Comparison of ENCODE assay signal across 27 cellular contexts in genomic region chr6:77313595-77313994, GRCh38.
"Had no signal": no experiment of that assay in that cellular context is flagged by ENCODE, and none has a peak within 500 bp of the region (broad histone marks: within the 10 kb centered on the region; RNA-seq: fewer than 3 reads in every experiment).

No MANE protein-coding gene starts in this region.

- H3K27ac ChIP-seq: Peyer's patch, SJSA1 had no signal

- H3K9me3 ChIP-seq: MG63, Peyer's patch, SJSA1 had no signal

- H3K4me1 ChIP-seq: Peyer's patch, SJSA1 had no signal

- H3K27me3 ChIP-seq: MG63, Peyer's patch, SJSA1 had no signal

- DNase-seq: activated CD4-positive, alpha-beta T cell treated with anti-CD3 and anti-CD28 coated beads, Interleukin-2, amount 10 ng/mL, durations not matched to agents 24 days and 14 days; activated CD4-positive, alpha-beta T cell treated with anti-CD3 and anti-CD28 coated beads, Interleukin-2, amount 50 U/mL, for 48 hours; activated CD8-positive, alpha-beta T cell treated with anti-CD3 and anti-CD28 coated beads, Interleukin-2, amount 10 ng/mL, durations not matched to agents 7 days and 5 days; activated gamma-delta T cell; activated naive CD4-positive, alpha-beta T cell treated with Interleukin-2 at 50 U/mL for 16 hours; activated naive CD8-positive, alpha-beta T cell treated with anti-CD3 and anti-CD28 coated beads, Interleukin-2, amount 10 ng/mL, durations not matched to agents 7 days and 5 days; activated T-cell treated with anti-CD3 and anti-CD28 coated beads, Interleukin-2, amount 50 U/mL, for 24 hours; caudate nucleus; cerebellar nuclear complex; Karpas-422; MG63; NCI-H1048; NCI-H1105 treated with DMSO at 0.1 percent for 48 hours; NCI-H1436; NCI-H1694; NCI-H1930; NCI-H2081 treated with DMSO at 0.1 percent for 48 hours; NCI-H345; NCI-H524 treated with DMSO at 0.1 percent for 48 hours; Peyer's patch; RPMI8226; SHP77 treated with DMSO at 0.1 percent for 48 hours; SW 1271; T-helper 1 cell; T-helper 2 cell; T-helper 9 cell had no signal

- H3K4me3 ChIP-seq: MG63, Peyer's patch, SJSA1 had no signal

- H3K36me3 ChIP-seq: MG63, Peyer's patch, SJSA1 had no signal
